In genomic region chr20:46680684-46681031, GRCh38 we compare ENCODE assay signal across 20 cellular contexts. TPM values are rescaled to one million over a fixed set of nuclear protein-coding genes. Genes with fewer than 3 reads are reported as not detected.
"Had no signal": no experiment of that assay in that cellular context is flagged by ENCODE, and none has a peak within 500 bp of the region (broad histone marks: within the 10 kb centered on the region; RNA-seq: fewer than 3 reads in every experiment).

No MANE protein-coding gene starts in this region.

- H3K27ac Mint-ChIP-seq: activated CD4-positive, alpha-beta memory T cell treated with anti-CD3 and anti-CD28 coated beads, Interleukin-2, amount 10 ng/mL, durations not matched to agents 7 days and 5 days; activated CD4-positive, alpha-beta T cell treated with anti-CD3 and anti-CD28 coated beads for 36 hours; activated CD4-positive, alpha-beta T cell treated with anti-CD3 and anti-CD28 coated beads, Interleukin-2, amount 10 ng/mL, durations not matched to agents 7 days and 5 days; activated naive CD4-positive, alpha-beta T cell treated with anti-CD3 and anti-CD28 coated beads for 36 hours; activated naive CD8-positive, alpha-beta T cell; activated T-cell treated with anti-CD3 and anti-CD28 coated beads, Interleukin-2, amount 50 U/mL, for 24 hours; activated T-helper 2 cell treated with anti-CD3 and anti-CD28 coated beads, Interferon-gamma antibody, Interleukin-2, Interleukin-4, amounts not matched to agents 10 μg/mL and 5 μg/mL and 100 μg/mL, durations not matched to agents 14 hours and 24 hours and 36 hours; T-helper 1 cell treated with Interleukin-12 subunit alpha and Interleukin-12 subunit beta and Interleukin-4 antibody, amounts not matched to agents 30 μg/mL and 1 μg/mL, for 36 hours; WTC11 had no signal

- H3K36me3 ChIP-seq: cardiac muscle cell had no signal

- H3K27ac ChIP-seq: ascending aorta, cardiac muscle cell, WERI-Rb-1 had no signal

- H3K4me3 ChIP-seq: ascending aorta, cardiac muscle cell had no signal

- H3K9me3 Mint-ChIP-seq: activated CD4-positive, alpha-beta memory T cell treated with anti-CD3 and anti-CD28 coated beads, Interleukin-2, amount 10 ng/mL, durations not matched to agents 7 days and 5 days; activated CD4-positive, alpha-beta T cell treated with anti-CD3 and anti-CD28 coated beads, Interleukin-2, amount 10 ng/mL, durations not matched to agents 7 days and 5 days; activated naive CD4-positive, alpha-beta T cell treated with anti-CD3 and anti-CD28 coated beads for 36 hours; activated T-cell treated with anti-CD3 and anti-CD28 coated beads, Interleukin-2, amount 50 U/mL, for 24 hours; activated T-helper 2 cell treated with anti-CD3 and anti-CD28 coated beads, Interferon-gamma antibody, Interleukin-2, Interleukin-4, amounts not matched to agents 10 μg/mL and 5 μg/mL and 100 μg/mL, durations not matched to agents 14 hours and 24 hours and 36 hours; brain; central memory CD8-positive, alpha-beta T cell; T-helper 1 cell treated with Interleukin-12 subunit alpha and Interleukin-12 subunit beta and Interleukin-4 antibody, amounts not matched to agents 30 μg/mL and 1 μg/mL, for 36 hours had no signal

- ATAC-seq: activated CD4-positive, CD25-positive, alpha-beta regulatory T cell treated with anti-CD3 and anti-CD28 coated beads, Interleukin-2, amount 50 U/mL, for 24 hours had no signal

- H3K27me3 Mint-ChIP-seq: activated CD4-positive, alpha-beta memory T cell treated with anti-CD3 and anti-CD28 coated beads, Interleukin-2, amount 10 ng/mL, durations not matched to agents 7 days and 5 days; activated CD4-positive, alpha-beta T cell treated with anti-CD3 and anti-CD28 coated beads, Interleukin-2, amount 10 ng/mL, durations not matched to agents 7 days and 5 days; activated CD8-positive, alpha-beta memory T cell treated with anti-CD3 and anti-CD28 coated beads, Interleukin-2, amount 10 ng/mL, durations not matched to agents 7 days and 5 days; activated naive CD8-positive, alpha-beta T cell; activated T-cell treated with anti-CD3 and anti-CD28 coated beads, Interleukin-2, amount 50 U/mL, for 24 hours; brain; central memory CD8-positive, alpha-beta T cell had no signal

- H3K4me3 Mint-ChIP-seq: activated CD4-positive, alpha-beta memory T cell treated with anti-CD3 and anti-CD28 coated beads, Interleukin-2, amount 10 ng/mL, durations not matched to agents 7 days and 5 days; activated CD4-positive, alpha-beta T cell treated with anti-CD3 and anti-CD28 coated beads for 36 hours; activated CD4-positive, alpha-beta T cell treated with anti-CD3 and anti-CD28 coated beads, Interleukin-2, amount 10 ng/mL, durations not matched to agents 7 days and 5 days; activated CD8-positive, alpha-beta memory T cell treated with anti-CD3 and anti-CD28 coated beads, Interleukin-2, amount 10 ng/mL, durations not matched to agents 7 days and 5 days; activated CD8-positive, alpha-beta T cell treated with anti-CD3 and anti-CD28 coated beads, Interleukin-2, amount 10 ng/mL, durations not matched to agents 7 days and 5 days; activated naive CD4-positive, alpha-beta T cell treated with anti-CD3 and anti-CD28 coated beads for 36 hours; activated naive CD8-positive, alpha-beta T cell; activated T-cell treated with anti-CD3 and anti-CD28 coated beads, Interleukin-2, amount 50 U/mL, for 24 hours; central memory CD8-positive, alpha-beta T cell; T-helper 1 cell treated with Interleukin-12 subunit alpha and Interleukin-12 subunit beta and Interleukin-4 antibody, amounts not matched to agents 30 μg/mL and 1 μg/mL, for 36 hours; WTC11 had no signal

- DNase-seq: activated gamma-delta T cell, T1000 had no signal

- H3K36me3 Mint-ChIP-seq: activated naive CD8-positive, alpha-beta T cell had no signal

- H3K27me3 ChIP-seq: ascending aorta, cardiac muscle cell had no signal

- H3K9me3 ChIP-seq: ascending aorta had no signal

RNA-seq across cellular contexts. Expression of gene SLC2A10, which starts 28.8 kb away (rescaled TPM):
- total RNA-seq: activated CD4-positive, alpha-beta memory T cell treated with anti-CD3 and anti-CD28 coated beads, Interleukin-2, amount 10 ng/mL, durations not matched to agents 7 days and 5 days; activated CD4-positive, alpha-beta T cell treated with anti-CD3 and anti-CD28 coated beads for 36 hours; activated CD4-positive, alpha-beta T cell treated with anti-CD3 and anti-CD28 coated beads, Interleukin-2, amount 10 ng/mL, durations not matched to agents 7 days and 5 days; activated CD8-positive, alpha-beta memory T cell treated with anti-CD3 and anti-CD28 coated beads, Interleukin-2, amount 10 ng/mL, durations not matched to agents 7 days and 5 days; activated CD8-positive, alpha-beta T cell treated with anti-CD3 and anti-CD28 coated beads, Interleukin-2, amount 10 ng/mL, durations not matched to agents 7 days and 5 days; activated naive CD4-positive, alpha-beta T cell treated with anti-CD3 and anti-CD28 coated beads for 36 hours; activated T-helper 2 cell treated with anti-CD3 and anti-CD28 coated beads, Interferon-gamma antibody, Interleukin-2, Interleukin-4, amounts not matched to agents 10 μg/mL and 5 μg/mL and 100 μg/mL, durations not matched to agents 14 hours and 24 hours and 36 hours; T-helper 2 cell treated with Interferon-gamma antibody and Interleukin-4, amounts not matched to agents 100 ng/mL and 5 ng/mL, for 36 hours had no signal

RNA-seq across cellular contexts. Expression of gene SLC13A3, which starts 29.4 kb away (rescaled TPM):
- total RNA-seq: activated CD4-positive, alpha-beta memory T cell treated with anti-CD3 and anti-CD28 coated beads, Interleukin-2, amount 10 ng/mL, durations not matched to agents 7 days and 5 days; activated CD8-positive, alpha-beta T cell treated with anti-CD3 and anti-CD28 coated beads, Interleukin-2, amount 10 ng/mL, durations not matched to agents 7 days and 5 days; activated naive CD4-positive, alpha-beta T cell treated with anti-CD3 and anti-CD28 coated beads for 36 hours; activated T-helper 2 cell treated with anti-CD3 and anti-CD28 coated beads, Interferon-gamma antibody, Interleukin-2, Interleukin-4, amounts not matched to agents 10 μg/mL and 5 μg/mL and 100 μg/mL, durations not matched to agents 14 hours and 24 hours and 36 hours; ascending aorta; T-helper 2 cell treated with Interferon-gamma antibody and Interleukin-4, amounts not matched to agents 100 ng/mL and 5 ng/mL, for 36 hours had no signal
